15 cellular contexts compared by ENCODE assay signal in genomic region chrX:43585922-43586321, GRCh38.
DNase-seq lines count a peak whose midpoint lies in the region; ATAC-seq, FAIRE-seq and TF ChIP-seq lines count a peak whose summit lies in the region.
"Had no signal": no experiment of that assay in that cellular context is flagged by ENCODE, and none has a peak within 500 bp of the region (broad histone marks: within the 10 kb centered on the region; RNA-seq: fewer than 3 reads in every experiment).

No MANE protein-coding gene starts in this region.

- no peak overlapping the region for H2BK20ac ChIP-seq in H9 (ENCODE audit: low read depth, low read length, poor library complexity, severe bottlenecking)

- H3K79me2 ChIP-seq in H9 (ENCODE audit: insufficient read depth, low read length) (no peaks in the 10 kb centered on the region), HepG2 (ENCODE audit: insufficient read depth, low read length) (no peaks in the 10 kb centered on the region)

- peak; percentile 33; the same call in 1 of the 3 replicates for ATAC-seq in HepG2
- ATAC-seq in natural killer cell treated with Interleukin-12 subunit alpha and Interleukin-12 subunit beta and Interleukin-15 and Interleukin-18, amount 100 ng/mL, for 72 hours = no peak

- H4K20me1 ChIP-seq in H9 (ENCODE audit: control insufficient read depth, insufficient read depth, insufficient read length) (no peaks in the 10 kb centered on the region), HepG2 (ENCODE audit: insufficient read depth, low read length) (no peaks in the 10 kb centered on the region)

- no peak overlapping the region; the same call in 1 of the 2 replicates for H3K14ac ChIP-seq in H9 (ENCODE audit: insufficient read depth, low read length)

- H3K36me3 ChIP-seq in colonic mucosa (no peaks in the 10 kb centered on the region), HepG2 (replicated peaks in 1 of 2; ENCODE audit: control insufficient read depth in 1 of 2, insufficient read depth in 2 of 2, low read length in 2 of 2) (no peaks in the 10 kb centered on the region), esophagus muscularis mucosa (no peaks in the 10 kb centered on the region)

- TF ChIP-seq RAD21 in HepG2 (CRISPR knock-in tag; IDR thresholded peaks at IDR 0.05) = no peak

- no peaks in the 10 kb centered on the region for H3K79me1 ChIP-seq in H9 (ENCODE audit: insufficient read depth, low read depth, low read length, poor library complexity, severe bottlenecking)

- no peak overlapping the region for H4K91ac ChIP-seq in H9 (ENCODE audit: insufficient read length, low read depth, low read length)

- no peaks in the 10 kb centered on the region for H3K4me1 Mint-ChIP-seq in H9
- H3K4me1 Mint-ChIP-seq in natural killer cell treated with Interleukin-12 subunit alpha and Interleukin-12 subunit beta and Interleukin-15 and Interleukin-18, amount 100 ng/mL, for 72 hours (ENCODE audit: low read depth in 2 of 2) = no peaks in the 10 kb centered on the region
- H3K4me1 Mint-ChIP-seq: B cell; CD4-positive, CD25-positive, alpha-beta regulatory T cell had no signal

- H3K4me1 ChIP-seq in H9 (ENCODE audit: insufficient read depth, low read length) (no peaks in the 10 kb centered on the region), colonic mucosa (no peaks in the 10 kb centered on the region), HepG2 (ENCODE audit: insufficient read depth, low read length) (peaks cover 36% of the 10 kb centered on the region), esophagus muscularis mucosa (peaks cover 0 to 33% (median 11%) of the 10 kb centered on the region in 4 donors)

- intact Hi-C loops in colonic mucosa (cut with DNase I) = no loop called here
- intact Hi-C loops in HepG2 (cut with micrococcal nuclease; ENCODE audit: unreplicated experiment) = no loop called here
- intact Hi-C loops in esophagus muscularis mucosa (cut with DNase I) = loop anchor here (5.0 kb wide), 1 partner anchor 71 kb away; the partner anchor contains the start of gene MAOA

- TF ChIP-seq POLR2A in HepG2 (IDR thresholded peaks at IDR 0.05; ENCODE audit: insufficient read depth in 1 of 2, low read depth in 2 of 2, low read length in 2 of 2) (no peak), esophagus muscularis mucosa (IDR thresholded peaks at IDR 0.05; ENCODE audit: low read depth) (no peak)

- no peak overlapping the region for H4K8ac ChIP-seq in H9 (replicated peaks; ENCODE audit: insufficient read length, low read depth, low read length)

- H2BK12ac ChIP-seq in H9 (ENCODE audit: insufficient read length, low read depth, low read length) = no peak overlapping the region

- H3K9me3 ChIP-seq in H9 (ENCODE audit: control insufficient read depth, low read depth, low read length) = no peaks in the 10 kb centered on the region
- H3K9me3 ChIP-seq in colonic mucosa = no peaks in the 10 kb centered on the region
- H3K9me3 ChIP-seq in HepG2 (ENCODE audit: low read length) = no peaks in the 10 kb centered on the region
- H3K9me3 ChIP-seq in esophagus muscularis mucosa = no peaks in the 10 kb centered on the region
- H3K9me3 ChIP-seq: Caco-2 had no signal

- no peak overlapping the region for H4K5ac ChIP-seq in H9 (ENCODE audit: insufficient read length, low read depth, low read length)

- H2BK5ac ChIP-seq in H9 (ENCODE audit: insufficient read length, low read length) = no peak overlapping the region

- H3K4me3 Mint-ChIP-seq in H9 = peak overlapping the region in 1 of 2 experiments; percentile 32; a peak in 1 of 5 replicates
- H3K4me3 Mint-ChIP-seq in natural killer cell treated with Interleukin-12 subunit alpha and Interleukin-12 subunit beta and Interleukin-15 and Interleukin-18, amount 100 ng/mL, for 72 hours = no peak overlapping the region
- H3K4me3 Mint-ChIP-seq: B cell; CD4-positive, CD25-positive, alpha-beta regulatory T cell had no signal

- no peak overlapping the region for H3K27ac ChIP-seq in H9 (ENCODE audit: insufficient read length, low read depth, low read length)
- H3K27ac ChIP-seq in colonic mucosa = peak overlapping the region; percentile 42
- H3K27ac ChIP-seq in HepG2 (ENCODE audit: extremely low read length, insufficient read depth, low read length) = no peak overlapping the region
- H3K27ac ChIP-seq in esophagus muscularis mucosa (replicated peaks in 1 of 4) = no peak overlapping the region
- H3K27ac ChIP-seq: GM23248 had no signal

- DNase-seq in H9 (no peak), colonic mucosa (no peak), HepG2 (ENCODE audit: low spot score) (no peak), esophagus muscularis mucosa (ENCODE audit: extremely low spot score) (no peak), pons (ENCODE audit: low spot score) (no peak)
- no peak for DNase-seq in natural killer cell treated with Interleukin-12 subunit alpha and Interleukin-12 subunit beta and Interleukin-15 and Interleukin-18, amount 100 ng/mL, for 72 hours (ENCODE audit: low spot score)
- DNase-seq: C1 segment of cervical spinal cord; Caco-2; CD4-positive, CD25-positive, alpha-beta regulatory T cell; GM23248 had no signal

- no peak overlapping the region for H3T11ph ChIP-seq in H9 (ENCODE audit: low read length)

- POLR2A ChIA-PET in HepG2 (lab: Yijun Ruan, JAX) = no interaction called here

- TF ChIP-seq CTCF in H9 (conservative IDR thresholded peaks at IDR 0.05) = peak; percentile 32; the same call in 1 of the 3 replicates
- no peak for TF ChIP-seq CTCF in colonic mucosa (IDR thresholded peaks at IDR 0.05)
- TF ChIP-seq CTCF in HepG2 (CRISPR knock-in tag; IDR thresholded peaks at IDR 0.05) = peak; percentile 35
- no peak for TF ChIP-seq CTCF in esophagus muscularis mucosa (IDR thresholded peaks at IDR 0.05)

- H3K36me3 Mint-ChIP-seq in H9 (ENCODE audit: insufficient read depth in 1 of 3, low read depth in 3 of 3) = peaks cover 0 to 4% (median 0%) of the 10 kb centered on the region in 3 experiments; a peak in 2 of 7 replicates
- no peaks in the 10 kb centered on the region for H3K36me3 Mint-ChIP-seq in natural killer cell treated with Interleukin-12 subunit alpha and Interleukin-12 subunit beta and Interleukin-15 and Interleukin-18, amount 100 ng/mL, for 72 hours
- H3K36me3 Mint-ChIP-seq: CD4-positive, CD25-positive, alpha-beta regulatory T cell had no signal

- no peak overlapping the region for H2AK5ac ChIP-seq in H9 (ENCODE audit: insufficient read length, low read length)

- FAIRE-seq in HepG2 (lab: Jason Lieb, UNC) = no peak
- FAIRE-seq: D721Med, G401.6, GM12891, H54 had no signal

- CTCF ChIA-PET in HepG2 (lab: Yijun Ruan, JAX; ENCODE audit: low intra/inter-chr PET ratio, low total read pairs) = no interaction called here

- H3K4ac ChIP-seq in H9 (ENCODE audit: low read depth, low read length) = no peak overlapping the region

- H3K9ac ChIP-seq in H9 (ENCODE audit: extremely low read depth, insufficient read length, low read length) (no peak overlapping the region), colonic mucosa (ENCODE audit: low read depth in 2 of 2, low read length in 2 of 2) (no peak overlapping the region), HepG2 (ENCODE audit: insufficient read depth, low read depth, low read length) (no peak overlapping the region)
- H3K9ac ChIP-seq: GM23248 had no signal

- WGBS in H9 (ENCODE audit: extremely low coverage, insufficient read length, low lambda C conversion rate) = no CpG with 5 or more reads among the region's 1 CpG
- no CpG with 5 or more reads among the region's 1 CpG for WGBS in HepG2 (ENCODE audit: low lambda C conversion rate)
- 100% methylated on average over 1 of the region's 1 CpG for WGBS in esophagus muscularis mucosa

- H3K23ac ChIP-seq in H9 (ENCODE audit: insufficient read length, low read depth, low read length) = no peak overlapping the region

- H3K27me3 Mint-ChIP-seq in H9 (ENCODE audit: low read depth) = 0 out of 2 replicates have a peak, but pooled peaks cover 1% of the 10 kb centered on the region
- peaks cover 0 to 16% of the 10 kb centered on the region in 2 donors for H3K27me3 Mint-ChIP-seq in natural killer cell treated with Interleukin-12 subunit alpha and Interleukin-12 subunit beta and Interleukin-15 and Interleukin-18, amount 100 ng/mL, for 72 hours

- H3K27me3 ChIP-seq in H9 (ENCODE audit: insufficient read depth, low read length) (no peaks in the 10 kb centered on the region), colonic mucosa (no peaks in the 10 kb centered on the region), HepG2 (ENCODE audit: control insufficient read depth in 1 of 2, insufficient read depth in 2 of 2, low read length in 2 of 2) (no peaks in the 10 kb centered on the region), esophagus muscularis mucosa (no peaks in the 10 kb centered on the region)

- H2BK15ac ChIP-seq in H9 (ENCODE audit: low read depth, low read length) = no peak overlapping the region

- no peak overlapping the region for H2BK120ac ChIP-seq in H9 (ENCODE audit: low read depth, low read length, poor library complexity, severe bottlenecking)

- no TSS peak for BruUV-seq in HepG2 (replicated peaks; lab: Mats Ljungman, UMichigan)

- in situ Hi-C loops in HepG2 (cut with HindIII; ENCODE audit: extremely low pct_ligation_motif_present, low pct_unique_long_range_greater_than_20kb) = no loop called here

- H3K56ac ChIP-seq in H9 (ENCODE audit: insufficient read length, low read depth, low read length) = no peak overlapping the region

- no peak overlapping the region for H2AFZ ChIP-seq in H9 (ENCODE audit: low read length)
- H2AFZ ChIP-seq in HepG2 (ENCODE audit: low read length) = no peak overlapping the region
- H2AFZ ChIP-seq: GM23248 had no signal

- H3K4me3 ChIP-seq in colonic mucosa (no peak overlapping the region), HepG2 (replicated peaks in 1 of 3; ENCODE audit: insufficient read depth in 1 of 3, low read depth in 2 of 3, low read length in 3 of 3) (no peak overlapping the region), esophagus muscularis mucosa (no peak overlapping the region)
- H3K4me3 ChIP-seq: GM23248 had no signal

- no peak overlapping the region for H3K27ac Mint-ChIP-seq in H9
- no peak overlapping the region for H3K27ac Mint-ChIP-seq in natural killer cell treated with Interleukin-12 subunit alpha and Interleukin-12 subunit beta and Interleukin-15 and Interleukin-18, amount 100 ng/mL, for 72 hours
- H3K27ac Mint-ChIP-seq: B cell; CD4-positive, CD25-positive, alpha-beta regulatory T cell had no signal

- TF ChIP-seq EP300 in HepG2 (IDR thresholded peaks at IDR 0.05; ENCODE audit: low read depth in 2 of 2, low read length in 2 of 2) = no peak
- TF ChIP-seq EP300 in HepG2 (CRISPR knock-in tag; IDR thresholded peaks at IDR 0.05; ENCODE audit: borderline replicate concordance) = no peak
- no peak for TF ChIP-seq EP300 in esophagus muscularis mucosa (IDR thresholded peaks at IDR 0.05)

- no peak overlapping the region for H3K18ac ChIP-seq in H9 (ENCODE audit: insufficient read length, low read depth, low read length)

- H3K9me3 Mint-ChIP-seq in H9 = peaks cover 15 to 45% of the 10 kb centered on the region in 2 experiments; a peak in 4 of 5 replicates
- H3K9me3 Mint-ChIP-seq in natural killer cell treated with Interleukin-12 subunit alpha and Interleukin-12 subunit beta and Interleukin-15 and Interleukin-18, amount 100 ng/mL, for 72 hours = no peaks in the 10 kb centered on the region

- H3K4me2 ChIP-seq in H9 (ENCODE audit: insufficient read depth, insufficient read length, low read length) (no peak overlapping the region), HepG2 (ENCODE audit: low read depth, low read length) (no peak overlapping the region)

- no peaks in the 10 kb centered on the region for H3K23me2 ChIP-seq in H9 (ENCODE audit: insufficient read length, low read depth, low read length, poor library complexity, severe bottlenecking)

Comparison
In these comparisons a context has a peak if more than half of its experiments do, and no peak if none do; other contexts are left out.
1. CTCF ChIP-seq: peak in H9 (single experiment) and HepG2 (single experiment); none in colonic mucosa (single experiment) and esophagus muscularis mucosa (0 of 3).